1 cellular context compared by ENCODE assay signal in genomic region chr13:75258159-75258782, GRCh38.
TF ChIP-seq lines count a peak whose summit lies in the region.

No MANE protein-coding gene starts in this region.

TF ChIP-seq in K562, 482 proteins besides CTCF, POLR2A, EP300 and RAD21 (continued from another document):
- 0 out of 2 replicates have a peak, but pooled peaks have one; percentile 23 for TF ChIP-seq DEAF1 (CRISPR knock-in tag; IDR thresholded peaks at IDR 0.05)
TF ChIP-seq in K562: peak in this region for 3.
